Comparison of ENCODE assay signal across 13 cellular contexts in the genomic region with DNA sequence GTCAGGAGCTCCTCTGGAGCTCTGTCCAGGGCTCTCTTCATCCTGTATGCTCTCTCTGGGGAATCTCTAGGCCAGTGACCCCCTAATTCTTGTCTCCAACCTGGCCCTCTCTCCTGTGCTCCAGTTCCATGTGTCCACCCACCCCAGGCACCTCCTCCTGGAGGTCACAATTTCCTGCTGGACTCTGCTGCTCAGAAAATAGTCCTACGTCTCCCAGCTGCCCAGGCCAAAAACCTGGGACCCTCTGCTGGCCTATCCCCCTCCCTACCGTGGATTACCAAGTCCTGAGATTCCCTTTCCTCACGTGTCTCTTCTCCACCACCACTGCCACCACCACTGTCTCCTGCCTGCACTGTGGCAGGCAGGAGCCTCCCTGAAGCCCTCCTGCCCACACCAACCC. TPM values are rescaled to one million over a fixed set of nuclear protein-coding genes. Genes with fewer than 3 reads are reported as not detected.
A peak's percentile ranks its signal among the peaks of the same experiment; 100 is the strongest.
DNase-seq lines count a peak whose midpoint lies in the region; ATAC-seq and TF ChIP-seq lines count a peak whose summit lies in the region.
"Had no signal": no experiment of that assay in that cellular context is flagged by ENCODE, and none has a peak within 500 bp of the region (broad histone marks: within the 10 kb centered on the region; RNA-seq: fewer than 3 reads in every experiment).

No MANE protein-coding gene starts in this region.

- peak overlapping the region in 8 of 11 experiments; percentile 10 to 52 (median 25); a peak in 9 of 22 replicates for H3K9ac ChIP-seq in BLaER1 treated with 17β-estradiol and CSF1 and Interleukin-3, amounts not matched to agents 10 nM and 100 nM
- peak overlapping the region; percentile 69; the same call in 1 of the 2 replicates for H3K9ac ChIP-seq in iPS-20b (ENCODE audit: low read depth, low read length)

- no peak for DNase-seq in ascending aorta (ENCODE audit: low spot score in 2 of 2)
- DNase-seq in psoas muscle = no peak
- no peak for DNase-seq in testis
- no peak for DNase-seq in EL
- DNase-seq in AG08396 (ENCODE audit: low spot score) = no peak
- DNase-seq in osteoblast (ENCODE audit: insufficient read length, low spot score, missing footprints) = no peak
- DNase-seq: NCI-H1048, NCI-H748 treated with DMSO at 0.1 percent for 48 hours had no signal

- ATAC-seq in psoas muscle = no peak
- ATAC-seq: activated CD4-positive, CD25-positive, alpha-beta regulatory T cell treated with anti-CD3 and anti-CD28 coated beads, Interleukin-2, amount 50 U/mL, for 24 hours had no signal

- no peak for TF ChIP-seq POLR2A in testis (IDR thresholded peaks at IDR 0.05)

- no peaks in the 10 kb centered on the region for H3K79me2 ChIP-seq in osteoblast (ENCODE audit: insufficient read depth, low read length)

- H2AFZ ChIP-seq in osteoblast (ENCODE audit: low read length) = no peak overlapping the region

- 16 to 37% (median 18%) methylated on average over 3 of the region's 3 CpGs for WGBS in psoas muscle, 3 donors
- 43 to 62% methylated on average over 1 to 3 of the region's 3 CpGs for WGBS in testis, 2 donors

- peak overlapping the region; percentile 86 to 99 (median 95) for H3K4me2 ChIP-seq in BLaER1 treated with 17β-estradiol and CSF1 and Interleukin-3, amounts not matched to agents 10 nM and 100 nM
- H3K4me2 ChIP-seq in osteoblast (ENCODE audit: insufficient read depth, low read length) = no peak overlapping the region

- H3K27ac ChIP-seq in BLaER1 treated with 17β-estradiol and CSF1 and Interleukin-3, amounts not matched to agents 10 nM and 100 nM = peak overlapping the region in 7 of 11 experiments; percentile 10 to 54 (median 23); a peak in 10 of 22 replicates
- H3K27ac ChIP-seq in ascending aorta (peak overlapping the region; percentile 88 to 90), iPS-20b (ENCODE audit: low read length) (no peak overlapping the region), psoas muscle (peak overlapping the region; percentile 99), testis (peak overlapping the region in 1 of 2 donors; percentile 69), osteoblast (ENCODE audit: low read depth, low read length) (no peak overlapping the region)

- H3K9me3 ChIP-seq in BLaER1 treated with 17β-estradiol and CSF1 and Interleukin-3, amounts not matched to agents 10 nM and 100 nM (replicated peaks in 1 of 11) = no peaks in the 10 kb centered on the region
- H3K9me3 ChIP-seq in ascending aorta = no peaks in the 10 kb centered on the region
- no peaks in the 10 kb centered on the region for H3K9me3 ChIP-seq in iPS-20b (ENCODE audit: insufficient read depth, low read depth, low read length)
- no peaks in the 10 kb centered on the region for H3K9me3 ChIP-seq in psoas muscle
- H3K9me3 ChIP-seq in testis = no peaks in the 10 kb centered on the region
- H3K9me3 ChIP-seq in osteoblast (ENCODE audit: low read depth, low read length) = no peaks in the 10 kb centered on the region

- H3K4me1 ChIP-seq in BLaER1 treated with 17β-estradiol and CSF1 and Interleukin-3, amounts not matched to agents 10 nM and 100 nM = peaks cover 72 to 99% (median 97%) of the 10 kb centered on the region in 10 experiments
- H3K4me1 ChIP-seq in ascending aorta (peaks cover 35 to 65% of the 10 kb centered on the region in 2 donors), iPS-20b (ENCODE audit: insufficient read depth, low read length) (peaks cover 69% of the 10 kb centered on the region), psoas muscle (peaks cover 97% of the 10 kb centered on the region), testis (peaks cover 72% of the 10 kb centered on the region), osteoblast (ENCODE audit: insufficient read depth, low read length) (peaks cover 43% of the 10 kb centered on the region)

- H3K4me3 ChIP-seq in BLaER1 treated with 17β-estradiol and CSF1 and Interleukin-3, amounts not matched to agents 10 nM and 100 nM = no peak overlapping the region
- peak overlapping the region in 1 of 2 donors; percentile 24 for H3K4me3 ChIP-seq in ascending aorta
- no peak overlapping the region for H3K4me3 ChIP-seq in iPS-20b (ENCODE audit: low read length)
- peak overlapping the region; percentile 30 for H3K4me3 ChIP-seq in psoas muscle
- no peak overlapping the region for H3K4me3 ChIP-seq in testis
- H3K4me3 ChIP-seq in osteoblast (ENCODE audit: insufficient read depth, low read length) = no peak overlapping the region

- intact Hi-C loops in ascending aorta (cut with DNase I) = no loop called here
- intact Hi-C loops in psoas muscle (cut with DNase I) = no loop called here
- intact Hi-C loops in testis (cut with DNase I; ENCODE audit: low total_unique reads) = no loop called here

- peaks cover 0 to 12% (median 0%) of the 10 kb centered on the region in 11 experiments; a peak in 4 of 22 replicates for H4K20me1 ChIP-seq in BLaER1 treated with 17β-estradiol and CSF1 and Interleukin-3, amounts not matched to agents 10 nM and 100 nM
- no peaks in the 10 kb centered on the region for H4K20me1 ChIP-seq in osteoblast (ENCODE audit: insufficient read depth, low read length)

- no peaks in the 10 kb centered on the region for H3K36me3 ChIP-seq in BLaER1 treated with 17β-estradiol and CSF1 and Interleukin-3, amounts not matched to agents 10 nM and 100 nM
- H3K36me3 ChIP-seq in ascending aorta (no peaks in the 10 kb centered on the region), iPS-20b (ENCODE audit: insufficient read depth, low read depth, low read length) (no peaks in the 10 kb centered on the region), psoas muscle (ENCODE audit: insufficient read depth in 1 of 2, low read depth in 1 of 2) (no peaks in the 10 kb centered on the region), testis (ENCODE audit: low read depth, missing control alignments) (no peaks in the 10 kb centered on the region), osteoblast (ENCODE audit: insufficient read depth, low read length) (no peaks in the 10 kb centered on the region)

- TF ChIP-seq CTCF in ascending aorta (IDR thresholded peaks at IDR 0.05) (no peak), psoas muscle (IDR thresholded peaks at IDR 0.05) (no peak), testis (IDR thresholded peaks at IDR 0.05) (no peak), osteoblast (IDR thresholded peaks at IDR 0.05; ENCODE audit: extremely low read depth, low read depth, low read length) (no peak)

- no peaks in the 10 kb centered on the region for H3K27me3 ChIP-seq in BLaER1 treated with 17β-estradiol and CSF1 and Interleukin-3, amounts not matched to agents 10 nM and 100 nM
- no peaks in the 10 kb centered on the region for H3K27me3 ChIP-seq in ascending aorta
- no peaks in the 10 kb centered on the region for H3K27me3 ChIP-seq in iPS-20b (ENCODE audit: insufficient read depth, low read length)
- H3K27me3 ChIP-seq in psoas muscle (ENCODE audit: insufficient read depth in 3 of 3, low read length in 2 of 3) = no peaks in the 10 kb centered on the region
- H3K27me3 ChIP-seq in testis = no peaks in the 10 kb centered on the region
- no peaks in the 10 kb centered on the region for H3K27me3 ChIP-seq in osteoblast (ENCODE audit: insufficient read depth, low read length)

RNA-seq across cellular contexts. Expression of gene NES, which starts 11.7 kb away (rescaled TPM):
- total RNA-seq in ascending aorta = 74.1 TPM
- 100 to 1,000 TPM in 1 of 4 donors, 10 to 100 TPM in 3; 40.5 to 581 (median 80.2) TPM for total RNA-seq in psoas muscle
- polyA plus RNA-seq in psoas muscle = 10 to 100 TPM; 12.3 to 23.8 (median 17.2) TPM
- total RNA-seq in testis = 10 to 100 TPM; 17.6 to 27.7 TPM
- polyA plus RNA-seq in testis (ENCODE audit: insufficient read depth, low read depth, low replicate concordance) = 20.7 TPM
- 0.36 and 1.5 TPM in 2 replicates for total RNA-seq in osteoblast
- polyA plus RNA-seq: keratinocyte had no signal

RNA-seq across cellular contexts. Expression of gene BCAN, which starts 23.6 kb away (rescaled TPM):
- total RNA-seq in ascending aorta (not detected), psoas muscle (under 1 TPM in 2 of 4 donors, not detected in 2; 0.27 to 0.36 TPM), testis (1 to 10 TPM; 8.8 to 9.7 TPM), osteoblast (not detected in 2 replicates)
- polyA plus RNA-seq in psoas muscle (under 1 TPM in 2 of 3 donors, not detected in 1; 0.06 to 0.08 TPM), testis (ENCODE audit: insufficient read depth, low read depth, low replicate concordance) (3.3 TPM)
- total RNA-seq: bronchial epithelial cell had no signal
- polyA plus RNA-seq: keratinocyte had no signal

RNA-seq across cellular contexts. Expression of gene CRABP2, which starts 39.8 kb away (rescaled TPM):
- total RNA-seq in ascending aorta (not detected), psoas muscle (1 to 10 TPM in 2 of 4 donors, under 1 TPM in 1, not detected in 1; 0.71 to 1.7 (median 1.6) TPM), testis (1 to 10 TPM; 2.1 to 6.8 TPM), osteoblast (9.1 and 16.6 TPM in 2 replicates)
- polyA plus RNA-seq in psoas muscle (under 1 TPM; 0.13 to 0.57 (median 0.53) TPM), testis (ENCODE audit: insufficient read depth, low read depth, low replicate concordance) (21.0 TPM)

RNA-seq across cellular contexts. Expression of gene HAPLN2, which starts 46.3 kb away (rescaled TPM):
- total RNA-seq in ascending aorta (1.4 TPM), psoas muscle (1 to 10 TPM in 1 of 4 donors, under 1 TPM in 3; 0.28 to 2.2 (median 0.58) TPM), testis (1 to 10 TPM; 5.5 to 6.0 TPM), osteoblast (not detected in 2 replicates)
- polyA plus RNA-seq in psoas muscle (under 1 TPM; 0.56 to 0.79 (median 0.61) TPM), testis (ENCODE audit: insufficient read depth, low read depth, low replicate concordance) (1.5 TPM)
- polyA plus RNA-seq: keratinocyte had no signal

Comparison
In these comparisons a context has a peak if more than half of its experiments do, and no peak if none do; other contexts are left out.
1. H3K27ac ChIP-seq: peak in BLaER1 treated with 17β-estradiol and CSF1 and Interleukin-3, amounts not matched to agents 10 nM and 100 nM (7 of 11), ascending aorta (2 of 2) and psoas muscle (single experiment); none in iPS-20b (single experiment) and osteoblast (single experiment).